Comparison of ENCODE assay signal across 19 cellular contexts in genomic region chr4:99683913-99684312, GRCh38. TPM values are rescaled to one million over a fixed set of nuclear protein-coding genes. Genes with fewer than 3 reads are reported as not detected.
DNase-seq lines count a peak whose midpoint lies in the region; ATAC-seq and TF ChIP-seq lines count a peak whose summit lies in the region.
"Had no signal": no experiment of that assay in that cellular context is flagged by ENCODE, and none has a peak within 500 bp of the region (broad histone marks: within the 10 kb centered on the region; RNA-seq: fewer than 3 reads in every experiment).

No MANE protein-coding gene starts in this region.

- DNase-seq in DMS 273 (lab: John Stamatoyannopoulos, UW; ENCODE audit: unreplicated experiment) (peak; percentile 36), DMS 273 treated with DMSO at 0.1 percent for 48 hours (lab: John Stamatoyannopoulos, UW) (no peak), Right ventricle myocardium superior (no peak), left ventricle myocardium inferior (no peak), NCI-H69 (lab: John Stamatoyannopoulos, UW) (peak; percentile 45), DMS114 treated with DMSO at 0.1 percent for 48 hours (lab: John Stamatoyannopoulos, UW; ENCODE audit: unreplicated experiment) (no peak)
- DNase-seq: Caco-2; CD4-positive, CD25-positive, alpha-beta regulatory T cell; CD8-positive, alpha-beta T cell; DMS153; DND-41; GM23248; H7; HCEC 1CT had no signal

- H3K4me3 ChIP-seq in left ventricle myocardium inferior = no peak overlapping the region
- H3K4me3 ChIP-seq: BLaER1, GM23248 had no signal

- TF ChIP-seq CTCF in left ventricle myocardium inferior (IDR thresholded peaks at IDR 0.05; ENCODE audit: borderline replicate concordance) = no peak

- peaks cover 25% of the 10 kb centered on the region for H3K4me1 ChIP-seq in left ventricle myocardium inferior
- H3K4me1 ChIP-seq: BLaER1, Caco-2 had no signal

- peak; percentile 40 for ATAC-seq in Right ventricle myocardium superior (ENCODE audit: poor library complexity)
- ATAC-seq: CD8-positive, alpha-beta T cell had no signal

- H3K36me3 ChIP-seq in left ventricle myocardium inferior = no peaks in the 10 kb centered on the region
- H3K36me3 ChIP-seq: BLaER1 had no signal

- no peaks in the 10 kb centered on the region for H3K27me3 ChIP-seq in left ventricle myocardium inferior (ENCODE audit: low read depth)
- H3K27me3 ChIP-seq: BLaER1 had no signal

- no peak overlapping the region for H3K27ac ChIP-seq in left ventricle myocardium inferior (replicated peaks)
- H3K27ac ChIP-seq: 22Rv1, BLaER1, C4-2B, GM23248 had no signal

- H3K9me3 ChIP-seq in left ventricle myocardium inferior (replicated peaks) = no peaks in the 10 kb centered on the region
- H3K9me3 ChIP-seq: BLaER1, Caco-2 had no signal

- intact Hi-C loops in Right ventricle myocardium superior (cut with DNase I) (no loop called here), left ventricle myocardium inferior (cut with micrococcal nuclease) (no loop called here)

RNA-seq across cellular contexts. Expression of gene C4orf54, which starts 26.3 kb away (rescaled TPM):
- total RNA-seq in Right ventricle myocardium superior (0.73 TPM), left ventricle myocardium inferior (1.2 TPM)
- total RNA-seq: B cell; Caco-2; CD4-positive, CD25-positive, alpha-beta regulatory T cell; CD8-positive, alpha-beta T cell; GM23248; H1; H7 had no signal

Comparison
In these comparisons a context has a peak if more than half of its experiments do, and no peak if none do; other contexts are left out.
1. DNase-seq: peak in DMS 273 (single experiment) and NCI-H69 (single experiment); none in DMS 273 treated with DMSO at 0.1 percent for 48 hours (single experiment), Right ventricle myocardium superior (single experiment), left ventricle myocardium inferior (single experiment) and DMS114 treated with DMSO at 0.1 percent for 48 hours (single experiment).